ENCODE assay signal across 1 cellular context in genomic region chr11:66001941-66002647, GRCh38.
TF ChIP-seq lines count a peak whose summit lies in the region.

TSS of gene BANF1 (plus strand) at chr11:66002503. CDS start at chr11:66003251, 748 bp downstream.
TSS of gene EIF1AD (minus strand) at chr11:66002157. CDS start at chr11:66000389, 1,768 bp downstream.

TF ChIP-seq in HepG2, 621 proteins besides CTCF, POLR2A, EP300 and RAD21 (continued from another document and continues in another):
- TF ChIP-seq ZBTB33 (CRISPR knock-in tag; IDR thresholded peaks at IDR 0.05) (peak; percentile 61), ZBTB43 (CRISPR knock-in tag; conservative IDR thresholded peaks at IDR 0.05) (no peak), ZNF574 (CRISPR knock-in tag; IDR thresholded peaks at IDR 0.05) (peak; percentile 98), ZNF205 (CRISPR knock-in tag; IDR thresholded peaks at IDR 0.05) (peak; percentile 89), ZNF143 (CRISPR knock-in tag; IDR thresholded peaks at IDR 0.05) (peak; percentile 78), ATF2 (CRISPR knock-in tag; IDR thresholded peaks at IDR 0.05) (peak; percentile 86), ZNF816 (CRISPR knock-in tag; IDR thresholded peaks at IDR 0.05; ENCODE audit: borderline replicate concordance) (no peak; the same call in 1 of the 2 replicates), RCOR2 (CRISPR knock-in tag; IDR thresholded peaks at IDR 0.05) (no peak), SYNCRIP (IDR thresholded peaks at IDR 0.05; ENCODE audit: insufficient read depth, low read depth, low read length) (no peak), ZNF556 (CRISPR knock-in tag; IDR thresholded peaks at IDR 0.05; ENCODE audit: borderline replicate concordance) (peak; percentile 97), HNRNPL (IDR thresholded peaks at IDR 0.05; ENCODE audit: low read depth, low read length) (no peak), ZNF629 (CRISPR knock-in tag; conservative IDR thresholded peaks at IDR 0.05) (no peak), HOXA7 (CRISPR knock-in tag; IDR thresholded peaks at IDR 0.05) (no peak), ZFY (CRISPR knock-in tag; IDR thresholded peaks at IDR 0.05) (peak; percentile 95), RFX3 (CRISPR knock-in tag; IDR thresholded peaks at IDR 0.05) (no peak), ZSCAN20 (CRISPR knock-in tag; IDR thresholded peaks at IDR 0.05; ENCODE audit: borderline replicate concordance) (no peak), SMC3 (IDR thresholded peaks at IDR 0.05; ENCODE audit: low read length) (no peak), ZBTB2 (CRISPR knock-in tag; IDR thresholded peaks at IDR 0.05; ENCODE audit: low read depth) (peak; percentile 87), MAX (IDR thresholded peaks at IDR 0.05) (peak; percentile 90), NCOA5 (CRISPR knock-in tag; IDR thresholded peaks at IDR 0.05) (no peak), TBX3 (IDR thresholded peaks at IDR 0.05; ENCODE audit: borderline replicate concordance) (no peak), SP140L (CRISPR knock-in tag; IDR thresholded peaks at IDR 0.05; ENCODE audit: borderline replicate concordance) (no peak), POLR2AphosphoS2 (IDR thresholded peaks at IDR 0.05; ENCODE audit: low read depth, low read length) (no peak), RARG (CRISPR knock-in tag; IDR thresholded peaks at IDR 0.05; ENCODE audit: low read depth) (peak; percentile 77; the same call in 1 of the 2 replicates), ZNF773 (CRISPR knock-in tag; IDR thresholded peaks at IDR 0.05; ENCODE audit: borderline replicate concordance) (no peak), FOXM1 (CRISPR knock-in tag; IDR thresholded peaks at IDR 0.05) (no peak), ZNF496 (CRISPR knock-in tag; IDR thresholded peaks at IDR 0.05; ENCODE audit: insufficient replicate concordance) (no peak), ZNF225 (CRISPR knock-in tag; IDR thresholded peaks at IDR 0.05) (peak; percentile 78), ZMYM2 (CRISPR knock-in tag; IDR thresholded peaks at IDR 0.05) (no peak), CEBPB (IDR thresholded peaks at IDR 0.05; ENCODE audit: borderline replicate concordance, low read depth, low read length) (no peak), GATAD1 (CRISPR knock-in tag; IDR thresholded peaks at IDR 0.05) (peak; percentile 100), ZNF749 (CRISPR knock-in tag; IDR thresholded peaks at IDR 0.05; ENCODE audit: borderline replicate concordance) (peak; percentile 81; the same call in 1 of the 2 replicates), ZMAT5 (CRISPR knock-in tag; IDR thresholded peaks at IDR 0.05; ENCODE audit: borderline replicate concordance, low read depth) (no peak), HMGXB4 (CRISPR knock-in tag; IDR thresholded peaks at IDR 0.05; ENCODE audit: borderline replicate concordance in 1 of 2, low read depth in 1 of 2) (peak; percentile 90 to 95), FOXJ3 (CRISPR knock-in tag; IDR thresholded peaks at IDR 0.05; ENCODE audit: borderline replicate concordance) (peak; percentile 59; the same call in 1 of the 2 replicates), DR1 (CRISPR knock-in tag; IDR thresholded peaks at IDR 0.05) (no peak; the same call in none of the 2 replicates), TOE1 (CRISPR knock-in tag; IDR thresholded peaks at IDR 0.05) (no peak), ZNF230 (CRISPR knock-in tag; IDR thresholded peaks at IDR 0.05) (peak; percentile 98), ZNF3 (CRISPR knock-in tag; IDR thresholded peaks at IDR 0.05) (0 out of 2 replicates have a peak, but pooled peaks have one; percentile 69), GABPB1 (CRISPR knock-in tag; IDR thresholded peaks at IDR 0.05) (peak; percentile 97), SIN3B (IDR thresholded peaks at IDR 0.05; ENCODE audit: low read length) (peak; percentile 95), ZBTB26 (CRISPR knock-in tag; IDR thresholded peaks at IDR 0.05; ENCODE audit: borderline replicate concordance) (peak; percentile 85), ZNF530 (CRISPR knock-in tag; IDR thresholded peaks at IDR 0.05; ENCODE audit: low read depth) (peak; percentile 68; the same call in 1 of the 2 replicates), SKIL (CRISPR knock-in tag; IDR thresholded peaks at IDR 0.05; ENCODE audit: borderline replicate concordance) (no peak), ZIK1 (CRISPR knock-in tag; IDR thresholded peaks at IDR 0.05; ENCODE audit: borderline replicate concordance, low read depth) (peak; percentile 76; the same call in 1 of the 2 replicates), ETV6 (CRISPR knock-in tag; conservative IDR thresholded peaks at IDR 0.05) (peak; percentile 74), ZNF883 (CRISPR knock-in tag; IDR thresholded peaks at IDR 0.05; ENCODE audit: not compliant biosample characterization) (peak; percentile 48), ZNF570 (CRISPR knock-in tag; IDR thresholded peaks at IDR 0.05; ENCODE audit: borderline replicate concordance) (0 out of 2 replicates have a peak, but pooled peaks have one; percentile 35), RXRA (CRISPR knock-in tag; IDR thresholded peaks at IDR 0.05) (peak; percentile 85), HDAC2 (CRISPR knock-in tag; IDR thresholded peaks at IDR 0.05) (peak; percentile 85), ARNT2 (CRISPR knock-in tag; IDR thresholded peaks at IDR 0.05; ENCODE audit: low read depth) (peak; percentile 52; the same call in 1 of the 2 replicates), ZBTB7B (CRISPR knock-in tag; IDR thresholded peaks at IDR 0.05) (0 out of 2 replicates have a peak, but pooled peaks have one; percentile 62), SPEN (CRISPR knock-in tag; IDR thresholded peaks at IDR 0.05; ENCODE audit: low read depth) (peak; percentile 93), SNRNP70 (IDR thresholded peaks at IDR 0.05; ENCODE audit: low read depth, low read length) (no peak), DRAP1 (CRISPR knock-in tag; IDR thresholded peaks at IDR 0.05) (no peak; the same call in 1 of the 2 replicates), ZNF546 (CRISPR knock-in tag; conservative IDR thresholded peaks at IDR 0.05) (peak; percentile 90; the same call in 1 of the 2 replicates), NFIC (IDR thresholded peaks at IDR 0.05; ENCODE audit: low read length) (no peak)
